ENCODE assay signal across 8 cellular contexts in the genomic region with DNA sequence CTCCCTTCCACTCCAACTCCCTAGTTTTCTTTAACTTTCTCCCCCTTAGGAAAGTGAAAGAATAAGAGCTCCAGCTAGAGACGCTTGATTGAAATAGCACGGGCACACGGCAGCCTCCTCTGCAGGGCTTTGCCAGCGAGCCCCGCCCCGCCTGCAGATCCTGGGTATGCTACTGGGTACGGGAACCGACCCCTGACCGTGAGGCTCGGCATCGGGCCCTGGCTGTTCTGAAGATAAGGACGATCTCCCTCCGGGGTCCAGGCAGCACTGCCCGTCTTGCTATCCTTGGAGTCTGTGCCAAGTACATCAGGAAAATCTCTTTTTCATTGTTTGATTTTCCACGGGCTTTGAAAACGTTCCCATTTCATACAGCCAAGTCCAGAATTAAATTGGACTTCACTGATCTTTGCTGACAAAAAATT.
DNase-seq lines count a peak whose midpoint lies in the region; ATAC-seq and TF ChIP-seq lines count a peak whose summit lies in the region.

No MANE protein-coding gene starts in this region.

- peak overlapping the region; percentile 52 for H3K18ac ChIP-seq in neuronal stem cell (ENCODE audit: low read length)

- no peak overlapping the region for H2BK15ac ChIP-seq in neuronal stem cell (ENCODE audit: low read length)

- no peak overlapping the region for H2AK5ac ChIP-seq in neuronal stem cell (ENCODE audit: low read depth, low read length)

- H3K36me3 ChIP-seq in gastroesophageal sphincter, result no peaks in the 10 kb centered on the region
- H3K36me3 ChIP-seq in neuronal stem cell (replicated peaks in 1 of 2; ENCODE audit: control insufficient read depth in 2 of 2, insufficient read depth in 2 of 2, low read length in 2 of 2), result no peaks in the 10 kb centered on the region
- no peaks in the 10 kb centered on the region for H3K36me3 ChIP-seq in upper lobe of right lung

- WGBS in gastroesophageal sphincter (ENCODE audit: low coverage in 1 of 2), 2 donors, result 0% methylated on average over 9 to 10 of the region's 16 CpGs
- whole genome bisulfite sequencing in neuronal stem cell (ENCODE audit: extremely low coverage in 2 of 2, insufficient read length in 2 of 2, insufficient replicate concordance in 1 of 2), 2 donors, result no CpG with 5 or more reads among the region's 16 CpGs

- CTCF ChIA-PET in HEK293T (lab: Yijun Ruan, JAX), result interaction anchor here (0.6 to 2.2 kb wide), 19 partner anchors 11 to 1856 kb away, joined by 3 to 17 read pairs (median 3); no protein-coding TSS in a partner anchor

- H3K4me3 ChIP-seq in gastroesophageal sphincter (peak overlapping the region; percentile 40 to 45), neuronal stem cell (ENCODE audit: low read length in 2 of 2) (no peak overlapping the region), upper lobe of right lung (peak overlapping the region; percentile 54)

- no peaks in the 10 kb centered on the region for H3K79me1 ChIP-seq in neuronal stem cell (ENCODE audit: low read depth, low read length)

- DNase-seq in ACHN (peak; percentile 84), HEK293T (ENCODE audit: extremely low spot score) (peak; percentile 17), NOMO-1 (lab: John Stamatoyannopoulos, UW; ENCODE audit: unreplicated experiment in 2 of 2) (peak; percentile 15 to 44), neuronal stem cell (ENCODE audit: low spot score) (no peak), upper lobe of right lung (peak; percentile 76)
- peak; percentile 14 for DNase-seq in activated naive CD4-positive, alpha-beta T cell treated with Interleukin-2 at 50 U/mL for 16 hours

- no peak overlapping the region for H2BK120ac ChIP-seq in neuronal stem cell (ENCODE audit: low read depth, low read length)

- no peak overlapping the region for H3K9ac ChIP-seq in neuronal stem cell (ENCODE audit: low read depth, low read length, poor library complexity)

- peak overlapping the region; percentile 60 for H2AFZ ChIP-seq in neuronal stem cell (ENCODE audit: low read length)

- intact Hi-C loops in upper lobe of right lung (cut with DNase I), result loop anchor here (10.0 kb wide), 1 partner anchor 419 kb away; no protein-coding TSS in a partner anchor

- no peak overlapping the region for H3K23ac ChIP-seq in neuronal stem cell (ENCODE audit: low read depth, low read length, poor library complexity)

- TF ChIP-seq POLR2A in gastroesophageal sphincter (IDR thresholded peaks at IDR 0.05), result no peak

- H3K14ac ChIP-seq in neuronal stem cell (ENCODE audit: low read length), result no peak overlapping the region

- no peak overlapping the region for H4K91ac ChIP-seq in neuronal stem cell (ENCODE audit: low read depth, low read length, poor library complexity)

- H2BK12ac ChIP-seq in neuronal stem cell (ENCODE audit: low read length), result no peak overlapping the region

- H3K4ac ChIP-seq in neuronal stem cell (ENCODE audit: low read length), result no peak overlapping the region

- TF ChIP-seq CTCF in gastroesophageal sphincter (IDR thresholded peaks at IDR 0.05) (peak in 1 of 4 experiments; percentile 17), upper lobe of right lung (IDR thresholded peaks at IDR 0.05) (no peak)

- ATAC-seq in gastroesophageal sphincter (peak; percentile 56), upper lobe of right lung (peak; percentile 85), GM21360 (IDR thresholded peaks at IDR 0.05; ENCODE audit: unreplicated experiment) (no peak)

- no peak overlapping the region for H2BK5ac ChIP-seq in neuronal stem cell (ENCODE audit: low read length)

- H3K27ac ChIP-seq in gastroesophageal sphincter (peak overlapping the region in 3 of 4 donors; percentile 62 to 77 (median 69)), neuronal stem cell (replicated peaks; ENCODE audit: low read length) (no peak overlapping the region), upper lobe of right lung (no peak overlapping the region)

- peaks cover 45% of the 10 kb centered on the region for H3K27me3 ChIP-seq in gastroesophageal sphincter
- peaks cover 0 to 8% (median 0%) of the 10 kb centered on the region in 3 experiments for H3K27me3 ChIP-seq in neuronal stem cell (ENCODE audit: control insufficient read depth in 3 of 3, insufficient read depth in 3 of 3, low read depth in 1 of 3, low read length in 3 of 3)
- peaks cover 13% of the 10 kb centered on the region for H3K27me3 ChIP-seq in upper lobe of right lung

- peaks cover 0 to 26% (median 8%) of the 10 kb centered on the region in 3 donors for H3K4me1 ChIP-seq in gastroesophageal sphincter
- H3K4me1 ChIP-seq in neuronal stem cell (ENCODE audit: control insufficient read depth in 2 of 2, insufficient read depth in 1 of 2, low read depth in 1 of 2, low read length in 2 of 2), result peaks cover 0 to 4% of the 10 kb centered on the region in 2 donors
- peaks cover 13% of the 10 kb centered on the region for H3K4me1 ChIP-seq in upper lobe of right lung

- H3K4me2 ChIP-seq in neuronal stem cell (ENCODE audit: insufficient read depth, low read length, poor library complexity, severe bottlenecking), result peak overlapping the region; percentile 35

- no peak for TF ChIP-seq EP300 in gastroesophageal sphincter (IDR thresholded peaks at IDR 0.05)

- H3K9me3 ChIP-seq in gastroesophageal sphincter (no peaks in the 10 kb centered on the region), neuronal stem cell (replicated peaks in 1 of 2; ENCODE audit: control insufficient read depth in 2 of 2, insufficient read depth in 1 of 2, low read depth in 1 of 2, low read length in 2 of 2) (no peaks in the 10 kb centered on the region), upper lobe of right lung (no peaks in the 10 kb centered on the region)

- H4K8ac ChIP-seq in neuronal stem cell (ENCODE audit: low read depth, low read length), result no peak overlapping the region

- POLR2A ChIA-PET in HEK293T (lab: Yijun Ruan, JAX), result interaction anchor here (1.1 to 1.9 kb wide), 6 partner anchors 13 to 417 kb away, joined by 3 to 13 read pairs (median 6); no protein-coding TSS in a partner anchor

- in situ Hi-C loops in ACHN (cut with HindIII; ENCODE audit: low pct_ligation_motif_present, low pct_unique_long_range_greater_than_20kb, low sequenced_read_pairs), result no loop called here

TF ChIP-seq in HEK293T, 16 proteins besides CTCF, POLR2A, EP300 and RAD21:
- TF ChIP-seq BHLHE40 (IDR thresholded peaks at IDR 0.05; ENCODE audit: borderline replicate concordance) (no peak), TARDBP (IDR thresholded peaks at IDR 0.05) (no peak), FOXK2 (IDR thresholded peaks at IDR 0.05) (no peak), FOXA1 (IDR thresholded peaks at IDR 0.05) (no peak)

Comparison
In these comparisons a context has a peak if more than half of its experiments do, and no peak if none do; other contexts are left out.
1. H3K27ac ChIP-seq: peak in gastroesophageal sphincter (3 of 4); none in neuronal stem cell (single experiment) and upper lobe of right lung (single experiment).
2. H3K4me3 ChIP-seq: peak in gastroesophageal sphincter (2 of 2) and upper lobe of right lung (single experiment); none in neuronal stem cell (0 of 2).